In genomic region chr7:94632338-94633024, GRCh38 we compare ENCODE assay signal across 8 cellular contexts. TPM values are rescaled to one million over a fixed set of nuclear protein-coding genes. Genes with fewer than 3 reads are reported as not detected.
DNase-seq lines count a peak whose midpoint lies in the region; ATAC-seq and TF ChIP-seq lines count a peak whose summit lies in the region.

No MANE protein-coding gene starts in this region.

- no peak overlapping the region for H3K4me2 ChIP-seq in PC-9

- no peak overlapping the region for H3K27ac Mint-ChIP-seq in T-helper 17 cell

- H3K9me3 ChIP-seq in PC-9 (ENCODE audit: insufficient read depth, low read depth): no peaks in the 10 kb centered on the region
- no peaks in the 10 kb centered on the region for H3K9me3 ChIP-seq in T-helper 17 cell (ENCODE audit: control insufficient read depth, low read length, poor library complexity, severe bottlenecking)

- peak; percentile 52 for ATAC-seq in HG02678 (IDR thresholded peaks at IDR 0.05; ENCODE audit: unreplicated experiment)
- ATAC-seq in T-helper 17 cell: no peak

- TF ChIP-seq CTCF in PC-9 (conservative IDR thresholded peaks at IDR 0.05): no peak

- CTCF ChIA-PET in PC-9 (lab: Charles Lee): interaction anchor here (0.5 to 1.1 kb wide), 2 partner anchors 12 to 1058 kb away, joined by 4 to 5 read pairs; no protein-coding TSS in a partner anchor

- peaks cover 5% of the 10 kb centered on the region; the same call in 1 of the 2 replicates for H3K4me1 ChIP-seq in PC-9 (replicated peaks; ENCODE audit: insufficient read depth)

- no peaks in the 10 kb centered on the region for H3K4me1 Mint-ChIP-seq in T-helper 17 cell

- peaks cover 36% of the 10 kb centered on the region for H3K27me3 Mint-ChIP-seq in T-helper 17 cell

- intact Hi-C loops in PC-9 (cut with micrococcal nuclease; ENCODE audit: unreplicated experiment): loop anchor here (1.0 kb wide), 1 partner anchor 52 kb away; no protein-coding TSS in a partner anchor
- intact Hi-C loops in posterior vena cava (cut with DNase I): no loop called here

- H3K27me3 ChIP-seq in PC-9 (ENCODE audit: insufficient read depth, low read depth): no peaks in the 10 kb centered on the region

- no peak overlapping the region for H2AFZ ChIP-seq in PC-9

- no TSS peak for BruUV-seq in PC-9 (replicated peaks; lab: Mats Ljungman, UMichigan)

- no peaks in the 10 kb centered on the region for H3F3A ChIP-seq in PC-9 (ENCODE audit: insufficient read depth, low read depth)

- no peaks in the 10 kb centered on the region for H4K20me1 ChIP-seq in PC-9 (ENCODE audit: insufficient read depth)

- H3K4me3 ChIP-seq in PC-9: no peak overlapping the region

- no peaks in the 10 kb centered on the region for H3K36me3 Mint-ChIP-seq in T-helper 17 cell (ENCODE audit: low read depth)

- POLR2A ChIA-PET in PC-9 (lab: Charles Lee; ENCODE audit: unreplicated experiment): interaction anchor here (0.6 to 0.7 kb wide), 2 partner anchors 17 to 83 kb away, joined by 3 to 4 read pairs; no protein-coding TSS in a partner anchor

- no peaks in the 10 kb centered on the region for H3K9me2 ChIP-seq in PC-9 (ENCODE audit: insufficient read depth)

- no peak overlapping the region for H3K27ac ChIP-seq in PC-9

- DNase-seq in EH (ENCODE audit: low read depth): peak; percentile 90
- peak; percentile 21 to 55 for DNase-seq in PC-9
- DNase-seq in inferior parietal cortex (ENCODE audit: extremely low spot score): peak; percentile 21
- no peak for DNase-seq in mucosa of gallbladder (ENCODE audit: low spot score)
- DNase-seq in NOMO-1 (lab: John Stamatoyannopoulos, UW; ENCODE audit: unreplicated experiment in 2 of 2): no peak
- DNase-seq in posterior vena cava (ENCODE audit: low spot score): no peak
- no peak for DNase-seq in T-helper 17 cell

- no peaks in the 10 kb centered on the region for H3K36me3 ChIP-seq in PC-9 (ENCODE audit: low read depth)

- no peak overlapping the region for H3K4me3 Mint-ChIP-seq in T-helper 17 cell

- H3K79me2 ChIP-seq in PC-9 (ENCODE audit: low read depth): no peaks in the 10 kb centered on the region

RNA-seq across cellular contexts. Expression of gene SGCE, which starts 23.5 kb away (rescaled TPM):
- total RNA-seq in PC-9 (2021) (23.1 and 37.7 TPM in 2 replicates), mucosa of gallbladder (42.6 TPM), posterior vena cava (10 to 100 TPM; 59.4 to 67.2 TPM), T-helper 17 cell (under 1 TPM in 1 of 2 donors, not detected in 1; 0.65 TPM)

Comparison
In these comparisons a context has a peak if more than half of its experiments do, and no peak if none do; other contexts are left out.
1. DNase-seq: peak in EH (single experiment), PC-9 (2 of 2) and inferior parietal cortex (single experiment); none in mucosa of gallbladder (single experiment), NOMO-1 (0 of 2), posterior vena cava (single experiment) and T-helper 17 cell (0 of 3).
2. RNA of gene SGCE, which starts 23.5 kb away (total RNA-seq): 59.4 to 67.2 TPM in posterior vena cava, 42.6 TPM in mucosa of gallbladder (single experiment) and 23.1 to 37.7 TPM in PC-9; 0.65 TPM in T-helper 17 cell; every median in the first group is over 10 times any median in the second.